ENCODE assay signal across 17 cellular contexts in genomic region chr4:52263612-52264011, GRCh38.
A peak's percentile ranks its signal among the peaks of the same experiment; 100 is the strongest.
DNase-seq lines count a peak whose midpoint lies in the region; ATAC-seq and TF ChIP-seq lines count a peak whose summit lies in the region.
"Had no signal": no experiment of that assay in that cellular context is flagged by ENCODE, and none has a peak within 500 bp of the region (broad histone marks: within the 10 kb centered on the region; RNA-seq: fewer than 3 reads in every experiment).

No MANE protein-coding gene starts in this region.

- H3K27me3 Mint-ChIP-seq in nephron (ENCODE audit: low read depth), result no peaks in the 10 kb centered on the region
- H3K27me3 Mint-ChIP-seq: B cell had no signal

- TF ChIP-seq RAD21 in Ishikawa (IDR thresholded peaks at IDR 0.05; ENCODE audit: low read depth), result no peak

- TF ChIP-seq EP300 in Ishikawa (IDR thresholded peaks at IDR 0.05; ENCODE audit: borderline replicate concordance), result peak; percentile 37; the same call in 1 of the 2 replicates

- no peak for ATAC-seq in GM18868 (IDR thresholded peaks at IDR 0.05; ENCODE audit: unreplicated experiment)
- ATAC-seq in HG02571 (IDR thresholded peaks at IDR 0.05; ENCODE audit: unreplicated experiment), result no peak
- no peak for ATAC-seq in GM21786 (IDR thresholded peaks at IDR 0.05; ENCODE audit: unreplicated experiment)
- ATAC-seq: HCT116 had no signal

- H3K27ac Mint-ChIP-seq in nephron, result peak overlapping the region; percentile 9 to 78 (median 63)
- H3K27ac Mint-ChIP-seq: B cell; T-helper 1 cell treated with Interleukin-12 subunit alpha and Interleukin-12 subunit beta and Interleukin-4 antibody, amounts not matched to agents 30 μg/mL and 1 μg/mL, for 36 hours had no signal

- intact Hi-C loops in head of caudate nucleus (cut with DNase I), result no loop called here

- TF ChIP-seq CTCF in nephron (IDR thresholded peaks at IDR 0.05; ENCODE audit: unreplicated experiment in 3 of 3), result no peak

- H3K4me1 Mint-ChIP-seq in nephron, result peaks cover 65% of the 10 kb centered on the region

- no peaks in the 10 kb centered on the region for H3K9me3 Mint-ChIP-seq in nephron
- H3K9me3 Mint-ChIP-seq: T-helper 1 cell treated with Interleukin-12 subunit alpha and Interleukin-12 subunit beta and Interleukin-4 antibody, amounts not matched to agents 30 μg/mL and 1 μg/mL, for 36 hours had no signal

- no peaks in the 10 kb centered on the region for H3K36me3 Mint-ChIP-seq in nephron (ENCODE audit: low read depth)

- H3K4me3 Mint-ChIP-seq in nephron, result no peak overlapping the region
- H3K4me3 Mint-ChIP-seq: B cell; T-helper 1 cell treated with Interleukin-12 subunit alpha and Interleukin-12 subunit beta and Interleukin-4 antibody, amounts not matched to agents 30 μg/mL and 1 μg/mL, for 36 hours had no signal

- DNase-seq in DMS 273 (lab: John Stamatoyannopoulos, UW; ENCODE audit: unreplicated experiment), result peak; percentile 64
- peak; percentile 13 for DNase-seq in astrocyte of the hippocampus (ENCODE audit: low read depth, low spot score)
- DNase-seq in head of caudate nucleus, result no peak
- DNase-seq: activated CD4-positive, CD25-positive, alpha-beta regulatory T cell; foreskin melanocyte; NCI-H1417 treated with DMSO at 0.1 percent for 48 hours; NCI-H2227 treated with DMSO at 0.1 percent for 48 hours; SIG-M5; stimulated activated CD4-positive, alpha-beta T cell treated with anti-CD3 and anti-CD28 coated beads, Interleukin-4, amount 100 ng/mL, for 4 hours had no signal

TF ChIP-seq in Ishikawa, 13 proteins besides CTCF, POLR2A, EP300 and RAD21:
- TF ChIP-seq MAX (IDR thresholded peaks at IDR 0.05), result 0 out of 2 replicates have a peak, but pooled peaks have one; percentile 26
- no peak for TF ChIP-seq ZBTB7A (IDR thresholded peaks at IDR 0.05; ENCODE audit: low read depth)
- peak; percentile 87 for TF ChIP-seq NFIC (IDR thresholded peaks at IDR 0.05)
- TF ChIP-seq TCF12 (IDR thresholded peaks at IDR 0.05; ENCODE audit: low read depth), result peak; percentile 62
- TF ChIP-seq TEAD4 (IDR thresholded peaks at IDR 0.05), result peak; percentile 85

Comparison
In these comparisons a context has a peak if more than half of its experiments do, and no peak if none do; other contexts are left out.
1. DNase-seq: peak in DMS 273 (single experiment) and astrocyte of the hippocampus (single experiment); none in head of caudate nucleus (0 of 42).